27 cellular contexts compared by ENCODE assay signal in genomic region chr16:13892301-13892700, GRCh38. TPM values are rescaled to one million over a fixed set of nuclear protein-coding genes. Genes with fewer than 3 reads are reported as not detected.
DNase-seq lines count a peak whose midpoint lies in the region; ATAC-seq, FAIRE-seq and TF ChIP-seq lines count a peak whose summit lies in the region.
"Had no signal": no experiment of that assay in that cellular context is flagged by ENCODE, and none has a peak within 500 bp of the region (broad histone marks: within the 10 kb centered on the region; RNA-seq: fewer than 3 reads in every experiment).

No MANE protein-coding gene starts in this region.

- H3K4me3 ChIP-seq in MG63, result no peak overlapping the region
- no peak overlapping the region for H3K4me3 ChIP-seq in esophagus muscularis mucosa
- no peak overlapping the region for H3K4me3 ChIP-seq in HepG2 (replicated peaks in 1 of 3; ENCODE audit: insufficient read depth in 1 of 3, low read depth in 2 of 3, low read length in 3 of 3)
- no peak overlapping the region for H3K4me3 ChIP-seq in right lobe of liver
- H3K4me3 ChIP-seq in trophoblast cell (ENCODE audit: low read depth, low read length), result no peak overlapping the region
- H3K4me3 ChIP-seq: BLaER1, GM12878 had no signal

- CTCF ChIA-PET in HepG2 (lab: Yijun Ruan, JAX; ENCODE audit: low intra/inter-chr PET ratio, low total read pairs), result no interaction called here

- H3K27me3 ChIP-seq in MG63 (peaks cover 2% of the 10 kb centered on the region; the same call in 1 of the 2 replicates), esophagus muscularis mucosa (no peaks in the 10 kb centered on the region), HepG2 (ENCODE audit: control insufficient read depth in 1 of 2, insufficient read depth in 2 of 2, low read length in 2 of 2) (peaks cover 0 to 9% of the 10 kb centered on the region in 2 experiments; a peak in 1 of 5 replicates), right lobe of liver (no peaks in the 10 kb centered on the region), trophoblast cell (ENCODE audit: insufficient read depth, low read length) (no peaks in the 10 kb centered on the region)
- H3K27me3 ChIP-seq: BE2C, BLaER1 had no signal

- H2BK5ac ChIP-seq in trophoblast cell (ENCODE audit: low read depth, low read length, poor library complexity), result no peak overlapping the region

- H3K4me2 ChIP-seq in HepG2 (ENCODE audit: low read depth, low read length), result no peak overlapping the region
- no peak overlapping the region for H3K4me2 ChIP-seq in trophoblast cell (ENCODE audit: low read length)
- H3K4me2 ChIP-seq: BLaER1 had no signal

- H3K27ac ChIP-seq in esophagus muscularis mucosa (replicated peaks in 1 of 4), result no peak overlapping the region
- H3K27ac ChIP-seq in HepG2 (ENCODE audit: extremely low read length, insufficient read depth, low read length), result no peak overlapping the region
- no peak overlapping the region for H3K27ac ChIP-seq in right lobe of liver
- no peak overlapping the region for H3K27ac ChIP-seq in trophoblast cell (ENCODE audit: low read depth, low read length)
- H3K27ac ChIP-seq: BLaER1 had no signal

- no peak overlapping the region for H3K4ac ChIP-seq in trophoblast cell (ENCODE audit: low read depth, low read length)

- no peak overlapping the region for H2AK5ac ChIP-seq in trophoblast cell (ENCODE audit: low read length)

- ATAC-seq in HepG2 (no peak), right lobe of liver (peak; percentile 74 to 94 (median 83)), left cardiac atrium (no peak), HG02885 (IDR thresholded peaks at IDR 0.05; ENCODE audit: poor library complexity, unreplicated experiment) (no peak)
- ATAC-seq: GM12878 had no signal

- H2BK12ac ChIP-seq in trophoblast cell (ENCODE audit: low read length), result no peak overlapping the region

- no peak overlapping the region for H4K12ac ChIP-seq in trophoblast cell (ENCODE audit: low read depth, low read length)

- TF ChIP-seq POLR2A in esophagus muscularis mucosa (IDR thresholded peaks at IDR 0.05; ENCODE audit: low read depth) (no peak), HepG2 (IDR thresholded peaks at IDR 0.05; ENCODE audit: insufficient read depth in 1 of 2, low read depth in 2 of 2, low read length in 2 of 2) (no peak), right lobe of liver (IDR thresholded peaks at IDR 0.05) (no peak)

- intact Hi-C loops in esophagus muscularis mucosa (cut with DNase I) (no loop called here), HepG2 (cut with micrococcal nuclease; ENCODE audit: unreplicated experiment) (no loop called here), right lobe of liver (cut with DNase I) (no loop called here), left cardiac atrium (cut with DNase I) (no loop called here)

- no peak for TF ChIP-seq EP300 in esophagus muscularis mucosa (IDR thresholded peaks at IDR 0.05)
- TF ChIP-seq EP300 in HepG2 (IDR thresholded peaks at IDR 0.05; ENCODE audit: low read depth in 2 of 2, low read length in 2 of 2), result no peak
- TF ChIP-seq EP300 in HepG2 (CRISPR knock-in tag; IDR thresholded peaks at IDR 0.05; ENCODE audit: borderline replicate concordance), result no peak

- no peak for TF ChIP-seq RAD21 in HepG2 (CRISPR knock-in tag; IDR thresholded peaks at IDR 0.05)

- DNase-seq in MG63, result peak; percentile 24
- peak; percentile 77 for DNase-seq in esophagus muscularis mucosa (ENCODE audit: extremely low spot score)
- no peak for DNase-seq in HepG2 (ENCODE audit: low spot score)
- peak; percentile 44 to 81 (median 71) for DNase-seq in right lobe of liver
- no peak for DNase-seq in trophoblast cell
- DNase-seq in left cardiac atrium, result no peak
- DNase-seq in NCI-H2029 treated with DMSO at 0.1 percent for 48 hours (lab: John Stamatoyannopoulos, UW), result no peak
- DNase-seq: 8988T; ACHN; BE2C; C1 segment of cervical spinal cord; CD4-positive, alpha-beta memory T cell; CD4-positive, CD25-positive, alpha-beta regulatory T cell; CD8-positive, alpha-beta memory T cell; COR-L47; DMS 273 treated with DMSO at 0.1 percent for 48 hours; DMS153; DMS53; DMS79; DND-41; EL; GDM1 had no signal

- no peak overlapping the region for H3K23ac ChIP-seq in trophoblast cell (ENCODE audit: low read length)

- no peak overlapping the region for H3K14ac ChIP-seq in trophoblast cell (ENCODE audit: low read length)

- H4K8ac ChIP-seq in trophoblast cell (ENCODE audit: low read depth, low read length), result no peak overlapping the region

- H3K9ac ChIP-seq in HepG2 (ENCODE audit: insufficient read depth, low read depth, low read length) (no peak overlapping the region), trophoblast cell (ENCODE audit: low read length) (no peak overlapping the region)
- H3K9ac ChIP-seq: BLaER1 had no signal

- in situ Hi-C loops in HepG2 (cut with HindIII; ENCODE audit: extremely low pct_ligation_motif_present, low pct_unique_long_range_greater_than_20kb), result no loop called here

- H3K36me3 ChIP-seq in MG63 (no peaks in the 10 kb centered on the region), esophagus muscularis mucosa (no peaks in the 10 kb centered on the region), HepG2 (replicated peaks in 1 of 2; ENCODE audit: control insufficient read depth in 1 of 2, insufficient read depth in 2 of 2, low read length in 2 of 2) (no peaks in the 10 kb centered on the region), right lobe of liver (no peaks in the 10 kb centered on the region), trophoblast cell (ENCODE audit: control insufficient read depth in 1 of 2, insufficient read depth in 2 of 2, low read length in 2 of 2) (no peaks in the 10 kb centered on the region)
- H3K36me3 ChIP-seq: BE2C, BLaER1 had no signal

- H4K20me1 ChIP-seq in HepG2 (ENCODE audit: insufficient read depth, low read length), result no peaks in the 10 kb centered on the region
- H4K20me1 ChIP-seq: BLaER1 had no signal

- no peaks in the 10 kb centered on the region for H3K79me1 ChIP-seq in trophoblast cell (ENCODE audit: low read length)

- H2BK120ac ChIP-seq in trophoblast cell (ENCODE audit: insufficient read depth, low read length, poor library complexity), result no peak overlapping the region

- H3K9me3 ChIP-seq in MG63 (0 out of 2 replicates have a peak, but pooled peaks cover 5% of the 10 kb centered on the region), esophagus muscularis mucosa (peaks cover 0 to 6% (median 1%) of the 10 kb centered on the region in 4 donors), HepG2 (ENCODE audit: low read length) (peaks cover 12% of the 10 kb centered on the region; the same call in 1 of the 2 replicates), right lobe of liver (no peaks in the 10 kb centered on the region), trophoblast cell (ENCODE audit: insufficient read depth, low read depth, low read length) (peaks cover 1% of the 10 kb centered on the region)
- H3K9me3 ChIP-seq: BE2C had no signal

- TF ChIP-seq CTCF in esophagus muscularis mucosa (IDR thresholded peaks at IDR 0.05) (no peak), HepG2 (CRISPR knock-in tag; IDR thresholded peaks at IDR 0.05) (no peak), right lobe of liver (IDR thresholded peaks at IDR 0.05) (no peak)

- WGBS in esophagus muscularis mucosa, result 72% methylated on average over 4 of the region's 4 CpGs
- 30% methylated on average over 4 of the region's 4 CpGs for WGBS in HepG2 (ENCODE audit: low lambda C conversion rate)
- 24% methylated on average over 3 of the region's 4 CpGs for WGBS in right lobe of liver (ENCODE audit: insufficient coverage, low coverage, low lambda C conversion rate, missing lambda C conversion rate)
- WGBS in trophoblast cell (ENCODE audit: extremely low coverage, insufficient coverage, insufficient read length), result no CpG with 5 or more reads among the region's 4 CpGs

- H2AFZ ChIP-seq in HepG2 (ENCODE audit: low read length) (no peak overlapping the region), trophoblast cell (ENCODE audit: insufficient read depth, low read length, poor library complexity) (no peak overlapping the region)

- POLR2A ChIA-PET in HepG2 (lab: Yijun Ruan, JAX), result no interaction called here

- peaks cover 0 to 3% (median 0%) of the 10 kb centered on the region in 4 donors for H3K4me1 ChIP-seq in esophagus muscularis mucosa
- peaks cover 9% of the 10 kb centered on the region; the same call in 1 of the 2 replicates for H3K4me1 ChIP-seq in HepG2 (ENCODE audit: insufficient read depth, low read length)
- no peaks in the 10 kb centered on the region for H3K4me1 ChIP-seq in right lobe of liver
- no peaks in the 10 kb centered on the region for H3K4me1 ChIP-seq in trophoblast cell (ENCODE audit: control insufficient read depth in 1 of 2, insufficient read depth in 2 of 2, low read length in 2 of 2)
- H3K4me1 ChIP-seq: BE2C had no signal

- BruUV-seq in HepG2 (replicated peaks; lab: Mats Ljungman, UMichigan), result no TSS peak

- H3K18ac ChIP-seq in trophoblast cell (ENCODE audit: low read length), result no peak overlapping the region

- no peaks in the 10 kb centered on the region for H3K79me2 ChIP-seq in HepG2 (ENCODE audit: insufficient read depth, low read length)
- no peaks in the 10 kb centered on the region for H3K79me2 ChIP-seq in trophoblast cell (ENCODE audit: control insufficient read depth, insufficient read depth, low read length, poor library complexity)

- no peak for FAIRE-seq in HepG2 (lab: Jason Lieb, UNC)
- FAIRE-seq: A204.1, GM12878, GM19239 had no signal

- no peak overlapping the region for H4K91ac ChIP-seq in trophoblast cell (ENCODE audit: low read depth, low read length)

RNA-seq across cellular contexts. Expression of gene ERCC4, which starts 27.7 kb away (rescaled TPM):
- 4.8 and 12.4 TPM in 2 replicates for total RNA-seq in MG63 (2014; rRNA removed; shearing (Covaris generic); ENCODE audit: low replicate concordance)
- total RNA-seq in esophagus muscularis mucosa (1 to 10 TPM; 4.6 to 10.0 (median 8.6) TPM), HepG2 (2016; rRNA removed; fragmentation: Illumina TruSeq; extraction: Trizol) (15.2 and 27.9 TPM in 2 replicates), right lobe of liver (1 to 10 TPM; 3.4 to 7.3 (median 5.7) TPM), left cardiac atrium (10 to 100 TPM in 1 of 2 donors, 1 to 10 TPM in 1; 6.8 to 10.1 TPM)
- total RNA-seq in HepG2 (2016; cell fraction: cytosol; rRNA removed; fragmentation: Illumina TruSeq; extraction: Trizol; ENCODE audit: low read depth), result 15.7 and 17.8 TPM in 2 replicates
- total RNA-seq in HepG2 (2016; cell fraction: insoluble cytoplasmic fraction; rRNA removed; fragmentation: Illumina TruSeq; extraction: Trizol), result 15.2 and 33.1 TPM in 2 replicates
- total RNA-seq in HepG2 (2016; cell fraction: membrane; rRNA removed; fragmentation: Illumina TruSeq; extraction: Trizol), result 5.6 and 5.8 TPM in 2 replicates
- total RNA-seq in HepG2 (2016; cell fraction: nucleus; rRNA removed; fragmentation: Illumina TruSeq; extraction: Trizol), result 13.3 and 14.1 TPM in 2 replicates
- 5.4 and 5.7 TPM in 2 replicates for polyA plus RNA-seq in HepG2 (2011; rRNA removed)
- polyA plus RNA-seq in HepG2 (2011; cell fraction: cytosol; rRNA removed), result 1.7 and 2.7 TPM in 2 replicates
- polyA plus RNA-seq in HepG2 (2011; cell fraction: nucleus; rRNA removed), result 3.0 and 4.3 TPM in 2 replicates
- polyA plus RNA-seq in HepG2 (2012), result 6.4 and 8.2 TPM in 2 replicates
- polyA plus RNA-seq in HepG2 (2016; cell fraction: cytosol; fragmentation: Illumina TruSeq; extraction: Trizol; ENCODE audit: low read depth), result 0.23 and 0.35 TPM in 2 replicates
- 8.7 and 9.8 TPM in 2 replicates for polyA plus RNA-seq in HepG2 (2016; cell fraction: insoluble cytoplasmic fraction; fragmentation: Illumina TruSeq; extraction: Trizol; ENCODE audit: low read depth)
- polyA plus RNA-seq in HepG2 (2016; cell fraction: membrane; fragmentation: Illumina TruSeq; extraction: Trizol; ENCODE audit: low read depth), result 0.58 and 0.98 TPM in 2 replicates
- 8.7 and 13.2 TPM in 2 replicates for polyA plus RNA-seq in HepG2 (2016; cell fraction: nucleus; fragmentation: Illumina TruSeq; extraction: Trizol; ENCODE audit: insufficient read depth, low read depth)
- polyA minus RNA-seq in HepG2 (2011; rRNA and poly(A)+ RNA removed; ENCODE audit: low replicate concordance), result 26.2 and 26.7 TPM in 2 replicates
- 19.2 and 21.1 TPM in 2 replicates for polyA minus RNA-seq in HepG2 (2011; cell fraction: cytosol; rRNA and poly(A)+ RNA removed)
- polyA minus RNA-seq in HepG2 (2011; cell fraction: nucleus; rRNA and poly(A)+ RNA removed), result 15.1 and 21.3 TPM in 2 replicates
- polyA plus RNA-seq in trophoblast cell (2013), result 3.7 and 3.8 TPM in 2 replicates

Comparison
In these comparisons a context has a peak if more than half of its experiments do, and no peak if none do; other contexts are left out.
1. DNase-seq: peak in MG63 (single experiment), esophagus muscularis mucosa (single experiment) and right lobe of liver (3 of 3); none in HepG2 (single experiment), trophoblast cell (0 of 2), left cardiac atrium (single experiment) and NCI-H2029 treated with DMSO at 0.1 percent for 48 hours (single experiment).
2. ATAC-seq: peak in right lobe of liver (4 of 4); none in HepG2 (single experiment), left cardiac atrium (0 of 2) and HG02885 (single experiment).